In genomic region chr2:28630341-28630740, GRCh38 we compare ENCODE assay signal across 28 cellular contexts.
A peak's percentile ranks its signal among the peaks of the same experiment; 100 is the strongest.
DNase-seq lines count a peak whose midpoint lies in the region; ATAC-seq and TF ChIP-seq lines count a peak whose summit lies in the region.
"Had no signal": no experiment of that assay in that cellular context is flagged by ENCODE, and none has a peak within 500 bp of the region (broad histone marks: within the 10 kb centered on the region; RNA-seq: fewer than 3 reads in every experiment).

No MANE protein-coding gene starts in this region.

- no peaks in the 10 kb centered on the region for H3K9me3 Mint-ChIP-seq in type B pancreatic cell
- H3K9me3 Mint-ChIP-seq in endodermal cell: no peaks in the 10 kb centered on the region
- H3K9me3 Mint-ChIP-seq: activated CD4-positive, alpha-beta memory T cell treated with anti-CD3 and anti-CD28 coated beads for 36 hours; activated naive CD8-positive, alpha-beta T cell treated with anti-CD3 and anti-CD28 coated beads, Interleukin-2, amount 50 U/mL, for 24 hours; central memory CD8-positive, alpha-beta T cell; H9; memory B cell; neural crest cell had no signal

- TF ChIP-seq CTCF in Loucy (conservative IDR thresholded peaks at IDR 0.05; ENCODE audit: low read length): no peak
- TF ChIP-seq CTCF in esophagus muscularis mucosa (IDR thresholded peaks at IDR 0.05): no peak
- no peak for TF ChIP-seq CTCF in psoas muscle (IDR thresholded peaks at IDR 0.05)
- TF ChIP-seq CTCF in type B pancreatic cell (conservative IDR thresholded peaks at IDR 0.05): no peak
- TF ChIP-seq CTCF in endodermal cell (conservative IDR thresholded peaks at IDR 0.05): no peak

- no peak for ATAC-seq in psoas muscle
- ATAC-seq: activated naive CD8-positive, alpha-beta T cell treated with anti-CD3 and anti-CD28 coated beads, Interleukin-2, amount 50 U/mL, for 24 hours; right lobe of liver; T-helper 17 cell had no signal

- H3K27ac Mint-ChIP-seq in type B pancreatic cell (peak overlapping the region; percentile 61), endodermal cell (no peak overlapping the region)
- H3K27ac Mint-ChIP-seq: activated CD4-positive, alpha-beta memory T cell treated with anti-CD3 and anti-CD28 coated beads for 36 hours; activated naive CD8-positive, alpha-beta T cell treated with anti-CD3 and anti-CD28 coated beads, Interleukin-2, amount 50 U/mL, for 24 hours; memory B cell had no signal

- intact Hi-C loops in esophagus muscularis mucosa (cut with DNase I): no loop called here
- intact Hi-C loops in psoas muscle (cut with DNase I): no loop called here

- H3K36me3 Mint-ChIP-seq in type B pancreatic cell (no peaks in the 10 kb centered on the region), endodermal cell (ENCODE audit: low read depth) (no peaks in the 10 kb centered on the region)
- H3K36me3 Mint-ChIP-seq: activated CD4-positive, alpha-beta memory T cell treated with anti-CD3 and anti-CD28 coated beads for 36 hours; memory B cell had no signal

- H3K4me1 Mint-ChIP-seq in type B pancreatic cell (ENCODE audit: unreplicated experiment): peaks cover 23% of the 10 kb centered on the region
- H3K4me1 Mint-ChIP-seq in endodermal cell: peaks cover 8% of the 10 kb centered on the region

- H3K27ac ChIP-seq in esophagus muscularis mucosa (replicated peaks in 1 of 4): peak overlapping the region; percentile 92 to 98 (median 96)
- H3K27ac ChIP-seq in psoas muscle: peak overlapping the region; percentile 89
- H3K27ac ChIP-seq in endodermal cell (ENCODE audit: low read depth, low read length): no peak overlapping the region
- H3K27ac ChIP-seq: BLaER1 treated with 17β-estradiol and CSF1 and Interleukin-3, amounts not matched to agents 10 nM and 100 nM; right lobe of liver had no signal

- DNase-seq in esophagus muscularis mucosa (ENCODE audit: extremely low spot score): no peak
- DNase-seq in psoas muscle: no peak
- DNase-seq in type B pancreatic cell (ENCODE audit: extremely low spot score, unreplicated experiment): no peak
- DNase-seq in T1000 (lab: John Stamatoyannopoulos, UW): no peak
- DNase-seq in dermis blood vessel endothelial cell: no peak
- DNase-seq in endodermal cell: no peak
- DNase-seq: activated CD4-positive, alpha-beta memory T cell treated with anti-CD3 and anti-CD28 coated beads for 36 hours; activated naive CD4-positive, alpha-beta T cell; activated naive CD8-positive, alpha-beta T cell treated with anti-CD3 and anti-CD28 coated beads, Interleukin-2, amount 50 U/mL, for 24 hours; Caco-2; DMS53; H9; hippocampal formation; NCI-H1417 treated with DMSO at 0.1 percent for 48 hours; NCI-H2081 treated with DMSO at 0.1 percent for 48 hours; NCI-H2227 treated with DMSO at 0.1 percent for 48 hours; NCI-H526; OCI-M1; SK-N-SH; stimulated activated CD4-positive, alpha-beta T cell treated with anti-CD3 and anti-CD28 coated beads, Interleukin-4, amount 100 ng/mL, for 1 hour; substantia nigra; T-helper 17 cell had no signal

- H3K4me3 Mint-ChIP-seq in type B pancreatic cell (no peak overlapping the region), endodermal cell (no peak overlapping the region)
- H3K4me3 Mint-ChIP-seq: activated CD4-positive, alpha-beta memory T cell treated with anti-CD3 and anti-CD28 coated beads for 36 hours; activated naive CD8-positive, alpha-beta T cell treated with anti-CD3 and anti-CD28 coated beads, Interleukin-2, amount 50 U/mL, for 24 hours; central memory CD8-positive, alpha-beta T cell; H9; memory B cell; neural crest cell; T-helper 17 cell had no signal

- no peak overlapping the region for H3K4me3 ChIP-seq in Loucy (ENCODE audit: low read length, poor library complexity, severe bottlenecking)
- no peak overlapping the region for H3K4me3 ChIP-seq in esophagus muscularis mucosa
- H3K4me3 ChIP-seq in psoas muscle: no peak overlapping the region
- no peak overlapping the region for H3K4me3 ChIP-seq in endodermal cell (ENCODE audit: low read length)
- H3K4me3 ChIP-seq: BLaER1 treated with 17β-estradiol and CSF1 and Interleukin-3, amounts not matched to agents 10 nM and 100 nM; right lobe of liver had no signal

- H3K27me3 Mint-ChIP-seq in type B pancreatic cell: no peaks in the 10 kb centered on the region
- H3K27me3 Mint-ChIP-seq in endodermal cell (ENCODE audit: insufficient read depth): no peaks in the 10 kb centered on the region
- H3K27me3 Mint-ChIP-seq: activated CD4-positive, alpha-beta memory T cell treated with anti-CD3 and anti-CD28 coated beads for 36 hours; activated naive CD8-positive, alpha-beta T cell treated with anti-CD3 and anti-CD28 coated beads, Interleukin-2, amount 50 U/mL, for 24 hours; central memory CD8-positive, alpha-beta T cell; memory B cell; T-helper 17 cell had no signal

- no peak for TF ChIP-seq EP300 in esophagus muscularis mucosa (IDR thresholded peaks at IDR 0.05)

- H3K4me1 ChIP-seq in Loucy (ENCODE audit: insufficient read depth, low read length, poor library complexity, severe bottlenecking) (peaks cover 22% of the 10 kb centered on the region), esophagus muscularis mucosa (peaks cover 50 to 98% (median 94%) of the 10 kb centered on the region in 4 donors), psoas muscle (peaks cover 81% of the 10 kb centered on the region), endodermal cell (ENCODE audit: control insufficient read depth, insufficient read depth, low read length) (no peaks in the 10 kb centered on the region)

- no peaks in the 10 kb centered on the region for H3K79me2 ChIP-seq in Loucy (ENCODE audit: insufficient read depth, low read length)

- H3K36me3 ChIP-seq in Loucy (ENCODE audit: insufficient read depth, low read length): no peaks in the 10 kb centered on the region
- H3K36me3 ChIP-seq in esophagus muscularis mucosa: no peaks in the 10 kb centered on the region
- H3K36me3 ChIP-seq in psoas muscle (ENCODE audit: insufficient read depth in 1 of 2, low read depth in 1 of 2): no peaks in the 10 kb centered on the region
- no peaks in the 10 kb centered on the region for H3K36me3 ChIP-seq in endodermal cell (ENCODE audit: control insufficient read depth, insufficient read depth, low read length)
- H3K36me3 ChIP-seq: right lobe of liver had no signal

- TF ChIP-seq POLR2A in esophagus muscularis mucosa (IDR thresholded peaks at IDR 0.05; ENCODE audit: low read depth): no peak

- no peak overlapping the region for H3K9ac ChIP-seq in Loucy (ENCODE audit: low read depth, low read length, poor library complexity, severe bottlenecking)
- no peak overlapping the region for H3K9ac ChIP-seq in endodermal cell (ENCODE audit: extremely low read depth, low read length, poor library complexity, severe bottlenecking)
- H3K9ac ChIP-seq: BLaER1 treated with 17β-estradiol and CSF1 and Interleukin-3, amounts not matched to agents 10 nM and 100 nM; SK-N-SH had no signal

- no peaks in the 10 kb centered on the region for H4K20me1 ChIP-seq in Loucy (ENCODE audit: insufficient read depth, low read length, poor library complexity, severe bottlenecking)
- H4K20me1 ChIP-seq: BLaER1 treated with 17β-estradiol and CSF1 and Interleukin-3, amounts not matched to agents 10 nM and 100 nM had no signal

- H3F3A ChIP-seq in Loucy (ENCODE audit: low read depth): no peaks in the 10 kb centered on the region

- no peak overlapping the region for H3K4me2 ChIP-seq in Loucy (ENCODE audit: low read depth, low read length, poor library complexity, severe bottlenecking)
- H3K4me2 ChIP-seq: BLaER1 treated with 17β-estradiol and CSF1 and Interleukin-3, amounts not matched to agents 10 nM and 100 nM; SK-N-SH had no signal

- no peaks in the 10 kb centered on the region for H3K9me2 ChIP-seq in Loucy (replicated peaks; ENCODE audit: low read depth, low read length)
- H3K9me2 ChIP-seq: SK-N-SH had no signal

- no peaks in the 10 kb centered on the region for H3K27me3 ChIP-seq in Loucy (ENCODE audit: insufficient read depth, low read length, poor library complexity, severe bottlenecking)
- H3K27me3 ChIP-seq in esophagus muscularis mucosa: no peaks in the 10 kb centered on the region
- H3K27me3 ChIP-seq in psoas muscle (ENCODE audit: insufficient read depth in 3 of 3, low read length in 2 of 3): no peaks in the 10 kb centered on the region
- H3K27me3 ChIP-seq in endodermal cell (ENCODE audit: control insufficient read depth, insufficient read depth, low read length, poor library complexity, severe bottlenecking): no peaks in the 10 kb centered on the region
- H3K27me3 ChIP-seq: BLaER1 treated with 17β-estradiol and CSF1 and Interleukin-3, amounts not matched to agents 10 nM and 100 nM; right lobe of liver had no signal

- 43% methylated on average over 1 of the region's 3 CpGs for WGBS in esophagus muscularis mucosa
- WGBS in psoas muscle, 3 donors: 84 to 91% (median 91%) methylated on average over 3 of the region's 3 CpGs
- 81 to 100% methylated on average over 1 to 3 of the region's 3 CpGs for WGBS in endodermal cell (ENCODE audit: insufficient coverage in 1 of 2, insufficient read length in 1 of 2), 2 experiments

- H3K9me3 ChIP-seq in Loucy (ENCODE audit: insufficient read depth, low read depth, low read length) (no peaks in the 10 kb centered on the region), esophagus muscularis mucosa (no peaks in the 10 kb centered on the region), psoas muscle (no peaks in the 10 kb centered on the region), endodermal cell (ENCODE audit: control insufficient read depth, low read length) (no peaks in the 10 kb centered on the region)
- H3K9me3 ChIP-seq: BLaER1 treated with 17β-estradiol and CSF1 and Interleukin-3, amounts not matched to agents 10 nM and 100 nM; Caco-2; right lobe of liver; SK-N-SH had no signal

- peak overlapping the region; percentile 64; the same call in 1 of the 2 replicates for H2AFZ ChIP-seq in Loucy (ENCODE audit: low read length)
